9 cellular contexts compared by ENCODE assay signal in genomic region chr9:136243631-136244030, GRCh38. TPM values are rescaled to one million over a fixed set of nuclear protein-coding genes. Genes with fewer than 3 reads are reported as not detected.
DNase-seq lines count a peak whose midpoint lies in the region; ATAC-seq and TF ChIP-seq lines count a peak whose summit lies in the region.
"Had no signal": no experiment of that assay in that cellular context is flagged by ENCODE, and none has a peak within 500 bp of the region (broad histone marks: within the 10 kb centered on the region; RNA-seq: fewer than 3 reads in every experiment).

No MANE protein-coding gene starts in this region.

- peak overlapping the region; percentile 80 for H3K4me3 ChIP-seq in GM12864 (ENCODE audit: low read depth, low read length)
- peak overlapping the region; percentile 64; the same call in 1 of the 2 replicates for H3K4me3 ChIP-seq in HUES64 (ENCODE audit: low read length)
- no peak overlapping the region for H3K4me3 ChIP-seq in GM23248

- TF ChIP-seq CTCF in GM12864 (IDR thresholded peaks at IDR 0.05; ENCODE audit: low read depth, low read length, missing control alignments) (no peak), nephron (IDR thresholded peaks at IDR 0.05; ENCODE audit: unreplicated experiment in 3 of 3) (no peak)

- 68% methylated on average over 4 of the region's 4 CpGs for WGBS in HUES64
- 83 to 91% methylated on average over 4 of the region's 4 CpGs for WGBS in GM23248 (ENCODE audit: low coverage in 1 of 2, low lambda C conversion rate in 2 of 2, missing lambda C conversion rate in 2 of 2), 2 experiments

- no peak for DNase-seq in GM12864 (ENCODE audit: low read depth)
- DNase-seq in activated T-helper 1 cell treated with anti-CD3 and anti-CD28 coated beads, Interleukin-12 subunit alpha, Interleukin-12 subunit beta, Interleukin-2, Interleukin-4 antibody, amounts not matched to agents 30 ng/mL and 10 ng/mL and 1 ng/mL, durations not matched to agents 14 hours and 24 hours and 36 hours (ENCODE audit: low spot score): no peak
- no peak for DNase-seq in occipital lobe (lab: John Stamatoyannopoulos, UW)
- no peak for DNase-seq in GM23248
- DNase-seq: cerebellar nuclear complex, SHP77 had no signal

- H3K9me3 ChIP-seq in HUES64 (ENCODE audit: insufficient read depth, low read depth, low read length) (no peaks in the 10 kb centered on the region), GM23248 (ENCODE audit: low read depth) (no peaks in the 10 kb centered on the region)

- peak overlapping the region; percentile 96 for H3K27ac Mint-ChIP-seq in activated T-helper 1 cell treated with anti-CD3 and anti-CD28 coated beads, Interleukin-12 subunit alpha, Interleukin-12 subunit beta, Interleukin-2, Interleukin-4 antibody, amounts not matched to agents 30 ng/mL and 10 ng/mL and 1 ng/mL, durations not matched to agents 14 hours and 24 hours and 36 hours
- no peak overlapping the region for H3K27ac Mint-ChIP-seq in nephron

- H3K36me3 ChIP-seq in HUES64 (ENCODE audit: insufficient read depth, low read length) (0 out of 2 replicates have a peak, but pooled peaks cover 4% of the 10 kb centered on the region), GM23248 (ENCODE audit: low read depth) (no peaks in the 10 kb centered on the region)

- peaks cover 24% of the 10 kb centered on the region for H3K4me1 Mint-ChIP-seq in activated T-helper 1 cell treated with anti-CD3 and anti-CD28 coated beads, Interleukin-12 subunit alpha, Interleukin-12 subunit beta, Interleukin-2, Interleukin-4 antibody, amounts not matched to agents 30 ng/mL and 10 ng/mL and 1 ng/mL, durations not matched to agents 14 hours and 24 hours and 36 hours (ENCODE audit: low read depth)
- peaks cover 32% of the 10 kb centered on the region for H3K4me1 Mint-ChIP-seq in nephron

- no peak for ATAC-seq in GM21526 (IDR thresholded peaks at IDR 0.05; ENCODE audit: low FRiP score, unreplicated experiment)

- peak overlapping the region; percentile 96 for H3K4me3 Mint-ChIP-seq in activated T-helper 1 cell treated with anti-CD3 and anti-CD28 coated beads, Interleukin-12 subunit alpha, Interleukin-12 subunit beta, Interleukin-2, Interleukin-4 antibody, amounts not matched to agents 30 ng/mL and 10 ng/mL and 1 ng/mL, durations not matched to agents 14 hours and 24 hours and 36 hours
- H3K4me3 Mint-ChIP-seq in nephron: peak overlapping the region; percentile 89 to 96 (median 93)

- H3K9me2 ChIP-seq in GM23248 (ENCODE audit: insufficient read depth): no peaks in the 10 kb centered on the region

- no peak overlapping the region for H3K4me2 ChIP-seq in GM23248 (ENCODE audit: unreplicated experiment)

- no peaks in the 10 kb centered on the region for H3F3A ChIP-seq in GM23248 (ENCODE audit: insufficient read depth)

- no peaks in the 10 kb centered on the region for H3K27me3 Mint-ChIP-seq in activated T-helper 1 cell treated with anti-CD3 and anti-CD28 coated beads, Interleukin-12 subunit alpha, Interleukin-12 subunit beta, Interleukin-2, Interleukin-4 antibody, amounts not matched to agents 30 ng/mL and 10 ng/mL and 1 ng/mL, durations not matched to agents 14 hours and 24 hours and 36 hours (ENCODE audit: insufficient read depth)
- H3K27me3 Mint-ChIP-seq in nephron (ENCODE audit: low read depth): peaks cover 12% of the 10 kb centered on the region

- no peaks in the 10 kb centered on the region for H3K27me3 ChIP-seq in HUES64 (ENCODE audit: insufficient read depth, low read length)
- H3K27me3 ChIP-seq in GM23248 (replicated peaks; ENCODE audit: insufficient read depth): peaks cover 12% of the 10 kb centered on the region

- H3K27ac ChIP-seq in HUES64 (ENCODE audit: low read depth, low read length) (no peak overlapping the region; the same call in 1 of the 2 replicates), GM23248 (no peak overlapping the region)

- H3K4me1 ChIP-seq in HUES64 (ENCODE audit: insufficient read depth, low read length): peaks cover 25% of the 10 kb centered on the region
- peaks cover 11% of the 10 kb centered on the region for H3K4me1 ChIP-seq in GM23248 (ENCODE audit: insufficient read depth)

- H2AFZ ChIP-seq in GM23248: no peak overlapping the region

- H3K36me3 Mint-ChIP-seq in activated T-helper 1 cell treated with anti-CD3 and anti-CD28 coated beads, Interleukin-12 subunit alpha, Interleukin-12 subunit beta, Interleukin-2, Interleukin-4 antibody, amounts not matched to agents 30 ng/mL and 10 ng/mL and 1 ng/mL, durations not matched to agents 14 hours and 24 hours and 36 hours (ENCODE audit: low read depth): peaks cover 10% of the 10 kb centered on the region
- no peaks in the 10 kb centered on the region for H3K36me3 Mint-ChIP-seq in nephron (ENCODE audit: low read depth)

- intact Hi-C loops in activated T-helper 1 cell treated with anti-CD3 and anti-CD28 coated beads, Interleukin-12 subunit alpha, Interleukin-12 subunit beta, Interleukin-2, Interleukin-4 antibody, amounts not matched to agents 30 ng/mL and 10 ng/mL and 1 ng/mL, durations not matched to agents 14 hours and 24 hours and 36 hours (cut with micrococcal nuclease): loop anchor here (1.0 to 10.0 kb wide), 6 partner anchors 11 to 1361 kb away; partner anchors contain the start of genes ARRDC1, RABL6, SNAPC4 and UBAC1

- H3K9ac ChIP-seq in HUES64 (ENCODE audit: low read depth, low read length) (no peak overlapping the region), GM23248 (no peak overlapping the region)

- no peaks in the 10 kb centered on the region for H3K9me3 Mint-ChIP-seq in activated T-helper 1 cell treated with anti-CD3 and anti-CD28 coated beads, Interleukin-12 subunit alpha, Interleukin-12 subunit beta, Interleukin-2, Interleukin-4 antibody, amounts not matched to agents 30 ng/mL and 10 ng/mL and 1 ng/mL, durations not matched to agents 14 hours and 24 hours and 36 hours
- no peaks in the 10 kb centered on the region for H3K9me3 Mint-ChIP-seq in nephron

- H4K20me1 ChIP-seq in GM23248 (ENCODE audit: insufficient read depth): no peaks in the 10 kb centered on the region

- peaks cover 49% of the 10 kb centered on the region for H3K79me2 ChIP-seq in GM23248 (ENCODE audit: insufficient read depth)

- in situ Hi-C loops in GM23248 (cut with MboI): no loop called here

RNA-seq across cellular contexts. Expression of gene QSOX2, which starts 2.0 kb away (rescaled TPM):
- 18.8 TPM for polyA plus RNA-seq in HUES64 (2013, experiment 1 of 2)
- polyA plus RNA-seq in HUES64 (2013, experiment 2 of 2): 18.0 TPM
- total RNA-seq in activated T-helper 1 cell treated with anti-CD3 and anti-CD28 coated beads, Interleukin-12 subunit alpha, Interleukin-12 subunit beta, Interleukin-2, Interleukin-4 antibody, amounts not matched to agents 30 ng/mL and 10 ng/mL and 1 ng/mL, durations not matched to agents 14 hours and 24 hours and 36 hours: 27.9 and 28.6 TPM in 2 replicates
- total RNA-seq in occipital lobe: 8.1 TPM
- total RNA-seq in GM23248 (2014; rRNA removed; shearing (Covaris generic)): 11.7 and 16.4 TPM in 2 replicates
- 1.7 and 1.9 TPM in 2 replicates for polyA plus RNA-seq in GM23248 (2016; fragmentation: Nextera tagmentation; extraction: Ambion mirVana)

RNA-seq across cellular contexts. Expression of gene LHX3, which starts 38.7 kb away (rescaled TPM):
- not detected for polyA plus RNA-seq in HUES64 (2013, experiment 1 of 2)
- polyA plus RNA-seq in HUES64 (2013, experiment 2 of 2): not detected
- not detected in 2 replicates for total RNA-seq in activated T-helper 1 cell treated with anti-CD3 and anti-CD28 coated beads, Interleukin-12 subunit alpha, Interleukin-12 subunit beta, Interleukin-2, Interleukin-4 antibody, amounts not matched to agents 30 ng/mL and 10 ng/mL and 1 ng/mL, durations not matched to agents 14 hours and 24 hours and 36 hours
- not detected for total RNA-seq in occipital lobe
- not detected in 2 replicates for total RNA-seq in GM23248 (2014; rRNA removed; shearing (Covaris generic))
- polyA plus RNA-seq in GM23248 (2016; fragmentation: Nextera tagmentation; extraction: Ambion mirVana): not detected in 2 replicates
